Comparison of ENCODE assay signal across 19 cellular contexts in the genomic region with DNA sequence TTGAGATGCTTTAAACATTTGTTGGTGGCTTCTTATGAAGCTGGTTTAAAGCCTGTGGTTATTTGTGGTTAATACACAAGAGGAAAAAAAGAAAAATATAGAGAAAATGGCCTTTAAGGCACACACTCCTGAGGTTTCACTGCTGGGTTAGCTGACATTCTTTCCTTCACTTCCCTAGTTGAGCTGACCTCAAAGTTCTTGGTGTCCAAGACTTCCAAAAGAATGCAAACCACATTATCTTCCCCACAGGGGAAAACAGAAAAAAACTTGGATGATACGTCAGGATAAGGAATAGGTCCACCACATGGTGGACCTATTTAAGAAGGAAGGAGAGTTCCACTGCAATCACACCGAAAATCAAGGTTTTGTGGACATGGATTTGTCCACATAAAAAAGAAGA.
"Had no signal": no experiment of that assay in that cellular context is flagged by ENCODE, and none has a peak within 500 bp of the region (broad histone marks: within the 10 kb centered on the region; RNA-seq: fewer than 3 reads in every experiment).

No MANE protein-coding gene starts in this region.

- H3K27me3 ChIP-seq: body of pancreas, dorsolateral prefrontal cortex, tibial nerve had no signal

- FAIRE-seq: colon, urothelium cell line had no signal

- DNase-seq: activated CD4-positive, alpha-beta T cell treated with anti-CD3 and anti-CD28 coated beads, Interleukin-2, amount 50 U/mL, for 4 hours; activated effector memory CD4-positive, alpha-beta T cell treated with anti-CD3 and anti-CD28 coated beads, Interleukin-2, amount 50 U/mL, for 16 hours; activated naive CD4-positive, alpha-beta T cell treated with anti-CD3 and anti-CD28 coated beads, Interleukin-2, amount 50 U/mL, for 16 hours; activated T-cell treated with anti-CD3 and anti-CD28 coated beads, Interleukin-2, amount 50 U/mL, for 72 hours; body of pancreas; dorsolateral prefrontal cortex; foreskin melanocyte; hypothalamus; islet precursor cell; lower lobe of right lung; posterior cingulate gyrus; retina; stimulated activated naive CD8-positive, alpha-beta T cell treated with anti-CD3 and anti-CD28 coated beads, Interleukin-15, Interleukin-2, amounts not matched to agents 100 U/mL and 50 U/mL, for 24 hours; T-helper 2 cell had no signal

- H3K4me3 ChIP-seq: body of pancreas, dorsolateral prefrontal cortex, lower lobe of right lung, tibial nerve had no signal

- H3K4me3 Mint-ChIP-seq: activated T-cell treated with anti-CD3 and anti-CD28 coated beads, Interleukin-2, amount 50 U/mL, for 72 hours; nephron had no signal

- H3K4me1 ChIP-seq: body of pancreas, lower lobe of right lung, tibial nerve had no signal

- H3K27ac ChIP-seq: body of pancreas, dorsolateral prefrontal cortex, lower lobe of right lung, tibial nerve, VCaP had no signal

- H3K9me3 ChIP-seq: body of pancreas, lower lobe of right lung, tibial nerve had no signal

- H3K27ac Mint-ChIP-seq: activated T-cell treated with anti-CD3 and anti-CD28 coated beads, Interleukin-2, amount 50 U/mL, for 72 hours; nephron had no signal

- H3K36me3 ChIP-seq: lower lobe of right lung, tibial nerve had no signal

- H3K9me3 Mint-ChIP-seq: nephron had no signal
